14 cellular contexts compared by ENCODE assay signal in the genomic region with DNA sequence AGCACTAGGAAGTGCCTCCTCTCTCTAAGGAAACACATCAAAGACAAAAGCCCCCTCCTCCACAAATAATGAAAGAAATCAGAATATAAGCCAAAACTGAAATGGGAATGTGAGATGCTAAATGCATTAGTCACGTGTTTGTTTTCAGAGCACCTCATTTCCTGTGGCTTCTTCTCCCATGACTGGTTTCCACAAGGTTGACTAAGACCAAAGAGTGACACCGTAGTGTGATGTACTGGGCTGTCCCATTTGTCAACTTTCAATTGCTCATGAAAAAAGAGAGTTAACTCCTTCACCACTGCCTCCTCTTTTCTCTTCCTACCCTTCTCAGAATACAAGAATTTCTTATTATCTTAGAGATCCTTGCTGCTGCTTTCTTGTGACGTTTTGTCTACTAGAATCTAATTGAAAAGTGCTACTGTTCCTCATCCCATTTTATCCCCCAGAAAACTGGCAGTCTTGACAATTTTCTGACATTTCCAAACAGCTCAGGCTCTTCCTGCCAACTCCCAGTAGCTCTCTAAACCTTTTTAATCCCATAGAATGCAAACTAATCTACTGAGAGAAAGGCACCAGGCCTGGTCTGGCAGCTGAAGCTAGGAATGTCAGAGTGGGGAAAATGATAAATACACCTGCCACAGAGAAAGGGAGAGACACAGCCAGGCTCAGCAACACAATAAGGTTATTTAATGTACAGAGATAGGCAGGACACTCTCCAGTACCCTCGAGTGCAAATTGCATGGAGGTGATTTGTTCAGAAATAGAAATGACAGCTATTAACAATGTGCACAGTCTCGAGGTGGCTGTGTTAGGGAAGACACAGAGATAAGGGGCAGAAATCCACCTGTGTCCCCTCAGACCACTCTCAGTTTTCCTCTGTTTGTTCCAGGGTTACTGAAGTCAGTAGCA.
DNase-seq lines count a peak whose midpoint lies in the region; ATAC-seq and TF ChIP-seq lines count a peak whose summit lies in the region.
"Had no signal": no experiment of that assay in that cellular context is flagged by ENCODE, and none has a peak within 500 bp of the region (broad histone marks: within the 10 kb centered on the region; RNA-seq: fewer than 3 reads in every experiment).

No MANE protein-coding gene starts in this region.

- H3K4me3 ChIP-seq in AG04450 (ENCODE audit: low read depth, low read length), result no peak overlapping the region
- no peak overlapping the region for H3K4me3 ChIP-seq in HFF-Myc (replicated peaks; ENCODE audit: low read depth, low read length)
- no peak overlapping the region for H3K4me3 ChIP-seq in SJCRH30
- no peak overlapping the region for H3K4me3 ChIP-seq in naive thymus-derived CD4-positive, alpha-beta T cell (ENCODE audit: low read length)
- H3K4me3 ChIP-seq: MG63, SJSA1 had no signal

- H3K27me3 ChIP-seq in AG04450 (ENCODE audit: control insufficient read depth, insufficient read depth, low read length), result no peaks in the 10 kb centered on the region
- H3K27me3 ChIP-seq in SJCRH30, result no peaks in the 10 kb centered on the region
- H3K27me3 ChIP-seq in naive thymus-derived CD4-positive, alpha-beta T cell (ENCODE audit: control insufficient read depth in 2 of 2, insufficient read depth in 2 of 2, low read length in 2 of 2), result peaks cover 0 to 3% of the 10 kb centered on the region in 2 donors
- H3K27me3 ChIP-seq: MG63, SJSA1 had no signal

- H3K36me3 Mint-ChIP-seq in naive thymus-derived CD4-positive, alpha-beta T cell, result no peaks in the 10 kb centered on the region
- H3K36me3 Mint-ChIP-seq: activated naive CD4-positive, alpha-beta T cell treated with anti-CD3 and anti-CD28 coated beads, Interleukin-2, amount 10 ng/mL, durations not matched to agents 7 days and 5 days had no signal

- no peaks in the 10 kb centered on the region for H3K36me3 ChIP-seq in SJCRH30
- H3K36me3 ChIP-seq in naive thymus-derived CD4-positive, alpha-beta T cell (ENCODE audit: control insufficient read depth in 2 of 3, insufficient read depth in 3 of 3, low read length in 3 of 3), result no peaks in the 10 kb centered on the region
- H3K36me3 ChIP-seq: MG63, SJSA1 had no signal

- CTCF ChIA-PET in AG04450 (lab: Charles Lee), result interaction anchor here (1.0 kb wide), 1 partner anchor 8 kb away, joined by 3 read pairs; no protein-coding TSS in a partner anchor
- CTCF ChIA-PET in naive thymus-derived CD4-positive, alpha-beta T cell (lab: Charles Lee), result no interaction called here

- DNase-seq in AG04450 (ENCODE audit: low read depth, low spot score), result peak; percentile 11
- DNase-seq in HFF-Myc (ENCODE audit: extremely low read depth, low read depth), result peak; percentile 19
- DNase-seq in SJCRH30, result peak; percentile 15 to 58
- peak; percentile 48 for DNase-seq in iris pigment epithelial cell (ENCODE audit: low read depth)
- no peak for DNase-seq in naive thymus-derived CD4-positive, alpha-beta T cell
- DNase-seq in NOMO-1 treated with DMSO at 0.1 percent for 48 hours (lab: John Stamatoyannopoulos, UW; ENCODE audit: unreplicated experiment), result no peak
- no peak for DNase-seq in Right ventricle myocardium inferior (ENCODE audit: missing footprints)
- DNase-seq: activated naive CD4-positive, alpha-beta T cell treated with anti-CD3 and anti-CD28 coated beads, Interleukin-2, amount 10 ng/mL, durations not matched to agents 7 days and 5 days; MG63; NCI-H524 treated with DMSO at 0.1 percent for 48 hours; stimulated activated CD4-positive, alpha-beta T cell treated with anti-CD3 and anti-CD28 coated beads, Interleukin-1b, Interleukin-23, amount 100 ng/mL, for 48 hours had no signal

- H3K9me3 Mint-ChIP-seq in naive thymus-derived CD4-positive, alpha-beta T cell, result peaks cover 0 to 17% (median 2%) of the 10 kb centered on the region in 11 donors

- H3K27ac Mint-ChIP-seq in naive thymus-derived CD4-positive, alpha-beta T cell, result peak overlapping the region in 1 of 9 donors; percentile 12
- H3K27ac Mint-ChIP-seq: activated naive CD4-positive, alpha-beta T cell treated with anti-CD3 and anti-CD28 coated beads, Interleukin-2, amount 10 ng/mL, durations not matched to agents 7 days and 5 days had no signal

- no peaks in the 10 kb centered on the region for H3K27me3 Mint-ChIP-seq in naive thymus-derived CD4-positive, alpha-beta T cell
- H3K27me3 Mint-ChIP-seq: activated naive CD4-positive, alpha-beta T cell treated with anti-CD3 and anti-CD28 coated beads, Interleukin-2, amount 10 ng/mL, durations not matched to agents 7 days and 5 days had no signal

- no peaks in the 10 kb centered on the region for H3K4me1 Mint-ChIP-seq in naive thymus-derived CD4-positive, alpha-beta T cell
- H3K4me1 Mint-ChIP-seq: activated naive CD4-positive, alpha-beta T cell treated with anti-CD3 and anti-CD28 coated beads, Interleukin-2, amount 10 ng/mL, durations not matched to agents 7 days and 5 days had no signal

- intact Hi-C loops in naive thymus-derived CD4-positive, alpha-beta T cell (cut with micrococcal nuclease), result no loop called here
- intact Hi-C loops in Right ventricle myocardium inferior (cut with DNase I), result no loop called here

- TF ChIP-seq CTCF in AG04450 (IDR thresholded peaks at IDR 0.05; ENCODE audit: low read depth, low read length) (no peak), HFF-Myc (IDR thresholded peaks at IDR 0.05; ENCODE audit: low read depth, low read length, missing control alignments) (no peak)

- no peak overlapping the region for H3K4me3 Mint-ChIP-seq in naive thymus-derived CD4-positive, alpha-beta T cell
- H3K4me3 Mint-ChIP-seq: activated naive CD4-positive, alpha-beta T cell treated with anti-CD3 and anti-CD28 coated beads, Interleukin-2, amount 10 ng/mL, durations not matched to agents 7 days and 5 days had no signal

- H3K27ac ChIP-seq in AG04450 (ENCODE audit: low read depth, low read length) (no peak overlapping the region), SJCRH30 (peak overlapping the region; percentile 37)
- no peak overlapping the region for H3K27ac ChIP-seq in naive thymus-derived CD4-positive, alpha-beta T cell (ENCODE audit: low read depth, low read length)
- H3K27ac ChIP-seq: HL-60, SJSA1 had no signal

- POLR2A ChIA-PET in AG04450 (lab: Yijun Ruan, JAX), result interaction anchor here (0.6 kb wide), 1 partner anchor 33 kb away, joined by 3 read pairs; no protein-coding TSS in a partner anchor
- POLR2A ChIA-PET in naive thymus-derived CD4-positive, alpha-beta T cell (lab: Charles Lee), result no interaction called here

- ATAC-seq in GM18520 (IDR thresholded peaks at IDR 0.05; ENCODE audit: unreplicated experiment) (no peak), Right ventricle myocardium inferior (no peak)
- ATAC-seq in naive thymus-derived CD4-positive, alpha-beta T cell, result no peak

- no peaks in the 10 kb centered on the region for H3K9me3 ChIP-seq in AG04450 (ENCODE audit: control insufficient read depth, insufficient read depth, low read length)
- no peaks in the 10 kb centered on the region for H3K9me3 ChIP-seq in SJCRH30 (replicated peaks)
- no peaks in the 10 kb centered on the region for H3K9me3 ChIP-seq in naive thymus-derived CD4-positive, alpha-beta T cell (ENCODE audit: control insufficient read depth in 2 of 3, low read length in 3 of 3)
- H3K9me3 ChIP-seq: MG63 had no signal

- H3K4me1 ChIP-seq in SJCRH30, result peaks cover 11% of the 10 kb centered on the region; the same call in 1 of the 2 replicates
- H3K4me1 ChIP-seq in naive thymus-derived CD4-positive, alpha-beta T cell (ENCODE audit: control insufficient read depth in 2 of 2, insufficient read depth in 2 of 2, low read length in 2 of 2), result no peaks in the 10 kb centered on the region
- H3K4me1 ChIP-seq: SJSA1 had no signal

Comparison
In these comparisons a context has a peak if more than half of its experiments do, and no peak if none do; other contexts are left out.
1. DNase-seq: peak in AG04450 (single experiment), HFF-Myc (single experiment), SJCRH30 (2 of 2) and iris pigment epithelial cell (single experiment); none in naive thymus-derived CD4-positive, alpha-beta T cell (0 of 9), NOMO-1 treated with DMSO at 0.1 percent for 48 hours (single experiment) and Right ventricle myocardium inferior (single experiment).